In the genomic region with DNA sequence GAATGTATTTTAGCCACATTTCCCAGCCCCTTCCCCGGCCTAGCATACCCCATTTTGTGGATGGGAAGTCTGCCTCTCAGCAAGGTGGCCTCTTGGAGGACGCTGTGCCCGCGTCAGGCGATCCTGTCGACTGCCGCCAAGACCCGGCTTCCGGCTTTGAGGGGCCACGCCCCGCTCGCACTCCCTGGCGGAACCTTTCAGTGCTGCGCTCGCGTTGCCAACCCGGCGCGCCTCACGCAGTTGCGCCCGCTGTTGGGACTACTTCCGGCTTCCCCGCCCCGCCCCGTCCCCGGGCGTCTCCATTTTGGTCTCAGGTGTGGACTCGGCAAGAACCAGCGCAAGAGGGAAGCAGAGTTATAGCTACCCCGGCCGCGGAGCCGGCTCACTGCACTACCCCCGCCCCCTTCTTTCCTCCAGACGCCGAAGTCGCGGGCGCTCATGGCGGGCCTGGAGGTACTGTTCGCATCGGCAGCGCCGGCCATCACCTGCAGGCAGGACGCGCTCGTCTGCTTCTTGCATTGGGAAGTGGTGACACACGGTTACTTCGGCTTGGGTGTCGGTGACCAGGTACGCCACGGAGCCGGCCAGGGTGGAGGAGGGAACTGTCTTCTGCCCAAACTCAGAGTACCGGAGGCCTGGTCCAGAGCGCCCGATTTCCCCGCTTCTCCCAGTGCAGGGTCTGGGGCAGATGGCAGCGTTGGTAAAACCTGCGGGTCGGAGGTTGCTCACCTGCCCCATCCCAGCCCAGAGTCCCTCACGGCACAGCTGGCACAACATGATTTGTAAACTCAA, we compare ENCODE assay signal across 8 cellular contexts. TPM values are rescaled to one million over a fixed set of nuclear protein-coding genes. Genes with fewer than 3 reads are reported as not detected.
A peak's percentile ranks its signal among the peaks of the same experiment; 100 is the strongest.
DNase-seq lines count a peak whose midpoint lies in the region; ATAC-seq, FAIRE-seq and TF ChIP-seq lines count a peak whose summit lies in the region.

PSMF1 (plus strand) TSS at position 267 of the 792 bp plus-strand sequence; CDS start at position 439, 172 bp downstream.

- no peak for FAIRE-seq in bronchial epithelial cell (lab: Jason Lieb, UNC)

- H3K36me3 ChIP-seq in bronchial epithelial cell (ENCODE audit: control insufficient read depth, insufficient read depth, low read length), result no peaks in the 10 kb centered on the region

- TF ChIP-seq CTCF in AG04449 (IDR thresholded peaks at IDR 0.05; ENCODE audit: insufficient read depth, low read length, missing control alignments) (no peak), WI38 (IDR thresholded peaks at IDR 0.05; ENCODE audit: low read depth, low read length) (no peak), bronchial epithelial cell (IDR thresholded peaks at IDR 0.05; ENCODE audit: insufficient read depth, low read length, severe bottlenecking) (no peak)

- peak within 1 kb of the TSS; percentile 99 for H3K4me3 ChIP-seq in AG04449 (ENCODE audit: low read depth, low read length)
- peak within 1 kb of the TSS; percentile 99 for H3K4me3 ChIP-seq in WI38 (ENCODE audit: low read depth, low read length)
- H3K4me3 ChIP-seq in bronchial epithelial cell (ENCODE audit: low read depth, low read length), result peak within 1 kb of the TSS; percentile 91

- H3K27me3 ChIP-seq in bronchial epithelial cell (ENCODE audit: control insufficient read depth, insufficient read depth, low read length), result no peaks in the 10 kb centered on the region

- ATAC-seq in GM18873 (IDR thresholded peaks at IDR 0.05; ENCODE audit: low FRiP score, unreplicated experiment) (peak; percentile 98), HG03139 (IDR thresholded peaks at IDR 0.05; ENCODE audit: unreplicated experiment) (peak; percentile 95)

- POLR2A ChIA-PET in AG04449 (lab: Yijun Ruan, JAX), result interaction anchor here (0.6 kb wide), 1 partner anchor 285 kb away, joined by 5 read pairs; the partner anchor contains the start of gene FAM110A

- DNase-seq in AG04449 (ENCODE audit: low read depth, low spot score) (peak; percentile 36), NCI-H2227 (lab: John Stamatoyannopoulos, UW; ENCODE audit: unreplicated experiment) (peak; percentile 97), bronchial epithelial cell (ENCODE audit: low read depth) (peak; percentile 76), iPS-NIHi7 (ENCODE audit: extremely low spot score) (peak; percentile 99), smooth muscle cell of the brain vasculature (ENCODE audit: low read depth, low spot score) (peak; percentile 77)

- CTCF ChIA-PET in AG04449 (lab: Yijun Ruan, JAX), result interaction anchor here (1.0 to 4.8 kb wide), 4 partner anchors 11 to 349 kb away, joined by 3 to 38 read pairs (median 3); no protein-coding TSS in a partner anchor

RNA-seq across cellular contexts. Expression of gene PSMF1, which starts in this region (rescaled TPM):
- total RNA-seq in bronchial epithelial cell, result 20.3 and 20.7 TPM in 2 replicates

Comparison
In these comparisons a context has a peak if more than half of its experiments do, and no peak if none do; other contexts are left out.
1. Peak in every context shown above with its lines: DNase-seq, ATAC-seq and H3K4me3 ChIP-seq.
2. DNase-seq: peak in every context shown above with its lines; median percentile 99 in iPS-NIHi7; 97 in NCI-H2227; 77 in smooth muscle cell of the brain vasculature; 76 in bronchial epithelial cell; 36 in AG04449.